Comparison of ENCODE assay signal across 1 cellular context in genomic region chr12:22046090-22046967, GRCh38.
A peak's percentile ranks its signal among the peaks of the same experiment; 100 is the strongest.
TF ChIP-seq lines count a peak whose summit lies in the region.

TSS of gene CMAS (plus strand) at chr12:22046218. CDS start at chr12:22046304, 86 bp downstream.

TF ChIP-seq in HEK293, 187 proteins besides CTCF, POLR2A, EP300 and RAD21 (continued from another document and continues in another):
- TF ChIP-seq ZNF280C (tag by site-specific recombination; IDR thresholded peaks at IDR 0.05) = no peak
- TF ChIP-seq REST (tag by site-specific recombination; IDR thresholded peaks at IDR 0.05) = peak; percentile 90
- TF ChIP-seq ZNF426 (tag by site-specific recombination; IDR thresholded peaks at IDR 0.05) = no peak
- TF ChIP-seq ZNF202 (tag by site-specific recombination; IDR thresholded peaks at IDR 0.05; ENCODE audit: borderline replicate concordance) = no peak
- TF ChIP-seq ZNF23 (tag by site-specific recombination; IDR thresholded peaks at IDR 0.05; ENCODE audit: borderline replicate concordance) = no peak
- TF ChIP-seq TSHZ1 (tag by site-specific recombination; IDR thresholded peaks at IDR 0.05; ENCODE audit: borderline replicate concordance) = no peak
- 0 out of 2 replicates have a peak, but pooled peaks have one; percentile 16 for TF ChIP-seq ZNF580 (tag by site-specific recombination; IDR thresholded peaks at IDR 0.05)
- no peak for TF ChIP-seq ZNF837 (tag by site-specific recombination; IDR thresholded peaks at IDR 0.05)
- no peak for TF ChIP-seq GFI1B (tag by site-specific recombination; IDR thresholded peaks at IDR 0.05)
- TF ChIP-seq ZSCAN23 (tag by site-specific recombination; IDR thresholded peaks at IDR 0.05) = no peak
- no peak for TF ChIP-seq ZNF157 (tag by site-specific recombination; IDR thresholded peaks at IDR 0.05)
- no peak for TF ChIP-seq FEZF1 (tag by site-specific recombination; IDR thresholded peaks at IDR 0.05)
- no peak for TF ChIP-seq BCL11A (tag by site-specific recombination; IDR thresholded peaks at IDR 0.05; ENCODE audit: low read depth)
- TF ChIP-seq TRIM28 (IDR thresholded peaks at IDR 0.05; ENCODE audit: borderline replicate concordance, low read length) = no peak
- TF ChIP-seq ZBTB26 (tag by site-specific recombination; optimal IDR thresholded peaks at IDR 0.05) = peak; percentile 71
- TF ChIP-seq ZNF416 (tag by site-specific recombination; IDR thresholded peaks at IDR 0.05) = no peak
- 0 out of 2 replicates have a peak, but pooled peaks have one; percentile 24 for TF ChIP-seq HOXC10 (CRISPR knock-in tag; IDR thresholded peaks at IDR 0.05)
- TF ChIP-seq ZFHX2 (tag by site-specific recombination; conservative IDR thresholded peaks at IDR 0.05) = peak; percentile 90
- no peak for TF ChIP-seq HIC1 (tag by site-specific recombination; IDR thresholded peaks at IDR 0.05)
- peak; percentile 85 for TF ChIP-seq ZBTB48 (tag by site-specific recombination; IDR thresholded peaks at IDR 0.05)
- TF ChIP-seq ZNF514 (tag by site-specific recombination; IDR thresholded peaks at IDR 0.05) = no peak
- TF ChIP-seq SP7 (tag by site-specific recombination; IDR thresholded peaks at IDR 0.05) = peak; percentile 61
- no peak for TF ChIP-seq ZNF184 (tag by site-specific recombination; IDR thresholded peaks at IDR 0.05)
- TF ChIP-seq ZNF768 (tag by site-specific recombination; IDR thresholded peaks at IDR 0.05) = no peak
- TF ChIP-seq SALL2 (tag by site-specific recombination; IDR thresholded peaks at IDR 0.05; ENCODE audit: borderline replicate concordance) = no peak
- no peak for TF ChIP-seq ZNF473 (tag by site-specific recombination; IDR thresholded peaks at IDR 0.05)
- TF ChIP-seq ZNF324 (tag by site-specific recombination; IDR thresholded peaks at IDR 0.05) = peak; percentile 51; the same call in 1 of the 2 replicates
- TF ChIP-seq ZNF18 (tag by site-specific recombination; IDR thresholded peaks at IDR 0.05) = no peak
- TF ChIP-seq HOXD13 (CRISPR knock-in tag; IDR thresholded peaks at IDR 0.05; ENCODE audit: borderline replicate concordance) = 0 out of 2 replicates have a peak, but pooled peaks have one; percentile 19
- no peak for TF ChIP-seq GLI4 (tag by site-specific recombination; IDR thresholded peaks at IDR 0.05)
- TF ChIP-seq ZNF433 (tag by site-specific recombination; IDR thresholded peaks at IDR 0.05; ENCODE audit: low read depth) = no peak
- no peak for TF ChIP-seq GLI2 (tag by site-specific recombination; IDR thresholded peaks at IDR 0.05; ENCODE audit: borderline replicate concordance, low read depth)
- no peak for TF ChIP-seq ZFP3 (tag by site-specific recombination; IDR thresholded peaks at IDR 0.05; ENCODE audit: low read depth)
- TF ChIP-seq KLF10 (tag by site-specific recombination; IDR thresholded peaks at IDR 0.05) = 0 out of 2 replicates have a peak, but pooled peaks have one; percentile 5
- TF ChIP-seq ZNF132 (tag by site-specific recombination; IDR thresholded peaks at IDR 0.05; ENCODE audit: borderline replicate concordance) = no peak
- no peak for TF ChIP-seq PRDM2 (tag by site-specific recombination; IDR thresholded peaks at IDR 0.05; ENCODE audit: borderline replicate concordance)
- 0 out of 2 replicates have a peak, but pooled peaks have one; percentile 61 for TF ChIP-seq ZNF24 (tag by site-specific recombination; IDR thresholded peaks at IDR 0.05)
- TF ChIP-seq ZNF211 (tag by site-specific recombination; IDR thresholded peaks at IDR 0.05; ENCODE audit: low read depth) = no peak
